In the genomic region with DNA sequence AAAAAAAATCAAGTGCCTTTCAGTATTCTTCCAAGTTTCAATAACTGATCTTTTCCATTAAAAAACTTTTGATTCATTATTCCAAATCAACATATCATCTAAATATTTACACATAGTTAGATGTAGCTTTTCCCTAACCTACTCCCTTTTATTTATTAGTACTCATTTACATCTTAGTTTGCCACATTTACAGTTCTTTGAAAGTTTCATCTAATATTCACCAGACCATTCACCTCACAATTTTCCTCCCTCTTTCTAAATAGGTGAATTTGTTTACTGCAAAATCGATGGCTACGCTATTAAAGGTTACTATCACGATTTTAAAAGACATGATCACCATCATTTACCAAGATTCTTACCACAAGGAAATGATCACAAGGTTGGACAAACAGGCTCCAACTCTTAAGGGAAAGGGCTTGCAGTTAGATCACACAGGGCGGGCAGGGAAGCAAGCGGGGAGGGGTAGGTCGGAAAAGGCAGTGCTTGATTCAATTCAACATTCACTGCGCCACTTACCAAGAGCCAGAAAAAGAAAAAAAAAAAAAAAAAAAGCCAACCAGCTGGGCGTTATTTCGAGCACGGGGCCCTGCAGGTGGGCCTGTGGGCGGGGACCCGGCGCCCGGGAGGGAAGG, we compare ENCODE assay signal across 8 cellular contexts. TPM values are rescaled to one million over a fixed set of nuclear protein-coding genes. Genes with fewer than 3 reads are reported as not detected.
A peak's percentile ranks its signal among the peaks of the same experiment; 100 is the strongest.
DNase-seq lines count a peak whose midpoint lies in the region; ATAC-seq, FAIRE-seq and TF ChIP-seq lines count a peak whose summit lies in the region.

No MANE protein-coding gene starts in this region.

- H3K27ac ChIP-seq in A549, result peak overlapping the region; percentile 97 to 99
- H3K27ac ChIP-seq in body of pancreas, result peak overlapping the region; percentile 93 to 100 (median 98)
- H3K27ac ChIP-seq in right lobe of liver, result peak overlapping the region; percentile 91 to 98 (median 97)
- peak overlapping the region; percentile 92 to 99 (median 96) for H3K27ac ChIP-seq in tibial nerve

- DNase-seq in A549 (ENCODE audit: low read depth in 1 of 2, low spot score in 1 of 2) (no peak), HEK293T (ENCODE audit: extremely low spot score) (no peak), body of pancreas (no peak), right lobe of liver (no peak), tibial nerve (ENCODE audit: low spot score in 2 of 2) (no peak), HPDE6-E6E7 (ENCODE audit: extremely low spot score) (no peak)
- DNase-seq in stimulated activated CD4-positive, alpha-beta T cell treated with anti-CD3 and anti-CD28 coated beads, Interleukin-2, amount 100 ng/mL, for 48 hours, result no peak

- WGBS in A549 (ENCODE audit: missing lambda C conversion rate), result under 1% methylated on average over 14 of the region's 14 CpGs
- 0 to 1% methylated on average over 14 of the region's 14 CpGs for WGBS in body of pancreas, 2 donors
- under 1% methylated on average over 11 of the region's 14 CpGs for WGBS in right lobe of liver (ENCODE audit: insufficient coverage, low coverage, low lambda C conversion rate, missing lambda C conversion rate)
- 1 to 3% methylated on average over 14 of the region's 14 CpGs for WGBS in tibial nerve, 2 donors

- no peaks in the 10 kb centered on the region for H3K9me3 ChIP-seq in A549
- H3K9me3 ChIP-seq in body of pancreas, result no peaks in the 10 kb centered on the region
- no peaks in the 10 kb centered on the region for H3K9me3 ChIP-seq in right lobe of liver
- H3K9me3 ChIP-seq in tibial nerve, result no peaks in the 10 kb centered on the region

- H3K4me1 ChIP-seq in A549 (peaks cover 31% of the 10 kb centered on the region), body of pancreas (peaks cover 43% of the 10 kb centered on the region), right lobe of liver (peaks cover 0 to 22% (median 7%) of the 10 kb centered on the region in 4 donors), tibial nerve (peaks cover 0 to 46% (median 19%) of the 10 kb centered on the region in 4 donors)

- TF ChIP-seq EP300 in A549 (IDR thresholded peaks at IDR 0.05) (no peak), tibial nerve (IDR thresholded peaks at IDR 0.05) (no peak)

- POLR2A ChIA-PET in A549 (lab: Yijun Ruan, JAX), result interaction anchor here (0.6 to 2.9 kb wide), 25 partner anchors 13 to 865 kb away, joined by 3 to 84 read pairs (median 3); a partner anchor contains a TSS
- POLR2A ChIA-PET in HEK293T (lab: Yijun Ruan, JAX), result interaction anchor here (0.7 to 1.4 kb wide), 16 partner anchors 8 to 844 kb away, joined by 3 to 11 read pairs (median 4); a partner anchor contains a TSS

- FAIRE-seq in A549 (lab: Jason Lieb, UNC), result no peak

- CTCF ChIA-PET in A549 (lab: Yijun Ruan, JAX), result interaction anchor here (0.6 to 2.1 kb wide), 32 partner anchors 8 to 809 kb away, joined by 3 to 14 read pairs (median 3); a partner anchor contains a TSS
- CTCF ChIA-PET in HEK293T (lab: Yijun Ruan, JAX), result interaction anchor here (0.6 kb wide), 3 partner anchors 56 to 239 kb away, joined by 3 to 5 read pairs (median 3); no protein-coding TSS in a partner anchor

- peak overlapping the region; percentile 76 for H3K4me2 ChIP-seq in A549

- TF ChIP-seq RAD21 in A549 (conservative IDR thresholded peaks at IDR 0.05 in 1 of 2, IDR thresholded peaks at IDR 0.05 in 1 of 2), result no peak

- no peak for TF ChIP-seq CTCF in A549 (IDR thresholded peaks at IDR 0.05)
- TF ChIP-seq CTCF in body of pancreas (IDR thresholded peaks at IDR 0.05), result peak in 1 of 7 experiments; percentile 8
- no peak for TF ChIP-seq CTCF in right lobe of liver (IDR thresholded peaks at IDR 0.05)
- no peak for TF ChIP-seq CTCF in tibial nerve (IDR thresholded peaks at IDR 0.05)

- H3K36me3 ChIP-seq in body of pancreas (replicated peaks in 1 of 2; ENCODE audit: insufficient read depth in 1 of 2, low read depth in 2 of 2) (no peaks in the 10 kb centered on the region), right lobe of liver (peaks cover 0 to 13% (median 3%) of the 10 kb centered on the region in 4 donors), tibial nerve (peaks cover 0 to 11% (median 0%) of the 10 kb centered on the region in 3 donors)

- intact Hi-C loops in body of pancreas (cut with DNase I), result loop anchor here (10.0 kb wide), 1 partner anchor 487 kb away; no protein-coding TSS in a partner anchor
- intact Hi-C loops in right lobe of liver (cut with DNase I), result loop anchor here in 1 of 2 donors (10.0 kb wide), 1 partner anchor 97 kb away; a partner anchor contains a TSS

- TF ChIP-seq POLR2A in A549 (IDR thresholded peaks at IDR 0.05; ENCODE audit: low read length) (no peak), body of pancreas (IDR thresholded peaks at IDR 0.05) (no peak), right lobe of liver (IDR thresholded peaks at IDR 0.05) (no peak), tibial nerve (IDR thresholded peaks at IDR 0.05) (no peak)

- H3K4me3 ChIP-seq in A549 (peak overlapping the region; percentile 91), body of pancreas (peak overlapping the region; percentile 50 to 100), right lobe of liver (peak overlapping the region; percentile 73 to 93 (median 90)), tibial nerve (peak overlapping the region; percentile 78 to 98 (median 94))

- ATAC-seq in A549 (peak in 1 of 2 experiments; percentile 48; a peak in 2 of 6 replicates), body of pancreas (no peak), right lobe of liver (no peak), HG03442 (IDR thresholded peaks at IDR 0.05; ENCODE audit: unreplicated experiment) (no peak)

- H3K27me3 ChIP-seq in body of pancreas, result no peaks in the 10 kb centered on the region
- no peaks in the 10 kb centered on the region for H3K27me3 ChIP-seq in right lobe of liver
- H3K27me3 ChIP-seq in tibial nerve, result no peaks in the 10 kb centered on the region

TF ChIP-seq in A549, 52 proteins besides CTCF, POLR2A, EP300 and RAD21:
- TF ChIP-seq ZNF302 (CRISPR knock-in tag; IDR thresholded peaks at IDR 0.05), result no peak
- TF ChIP-seq MYC (IDR thresholded peaks at IDR 0.05; ENCODE audit: borderline replicate concordance, low read length), result 0 out of 2 replicates have a peak, but pooled peaks have one; percentile 11

TF ChIP-seq in HEK293T, 16 proteins besides CTCF, POLR2A, EP300 and RAD21:
- TF ChIP-seq FOXA1 (IDR thresholded peaks at IDR 0.05) (no peak), CTBP1 (IDR thresholded peaks at IDR 0.05; ENCODE audit: borderline replicate concordance) (no peak), ZNF384 (IDR thresholded peaks at IDR 0.05) (peak; percentile 98), L3MBTL2 (conservative IDR thresholded peaks at IDR 0.05) (no peak; the same call in 1 of the 2 replicates), SP1 (IDR thresholded peaks at IDR 0.05) (no peak), SUZ12 (IDR thresholded peaks at IDR 0.05) (no peak), LEF1 (IDR thresholded peaks at IDR 0.05; ENCODE audit: borderline replicate concordance) (no peak)
TF ChIP-seq in HEK293T: peak in this region for 1.

RNA-seq across cellular contexts. Expression of a gene that starts 0.6 kb away (rescaled TPM):
- polyA plus RNA-seq in A549 (2011; rRNA removed) (66.4 and 68.6 TPM in 2 replicates), A549 (2017; fragmentation: RNase III; extraction: RNeasy Plus Mini Kit Qiagen cat#74134 plus additional on column Dnase treatment) (64.3 to 70.7 TPM (median 65.3 TPM) in 3 replicates)
- polyA plus RNA-seq in A549 (2012; cell fraction: cytosol; rRNA removed), result 12.5 and 14.6 TPM in 2 replicates
- 10.8 and 14.8 TPM in 2 replicates for polyA plus RNA-seq in A549 (2012; cell fraction: nucleus; rRNA removed)
- polyA minus RNA-seq in A549 (2011; rRNA and poly(A)+ RNA removed), result 33.5 and 33.8 TPM in 2 replicates
- total RNA-seq in body of pancreas (10 to 100 TPM; 36.6 to 36.9 TPM), right lobe of liver (10 to 100 TPM; 20.1 to 41.2 (median 29.8) TPM), tibial nerve (100 to 1,000 TPM in 1 of 4 donors, 10 to 100 TPM in 3; 80.8 to 104 (median 90.7) TPM)
